Comparison of ENCODE assay signal across 1 cellular context in genomic region chr5:1792842-1793266, GRCh38.
TF ChIP-seq lines count a peak whose summit lies in the region.

No MANE protein-coding gene starts in this region.

TF ChIP-seq in WTC11, 78 proteins besides CTCF, POLR2A, EP300 and RAD21 (continued from another document):
- TF ChIP-seq STAT6 (CRISPR knock-in tag; conservative IDR thresholded peaks at IDR 0.05; ENCODE audit: low read depth) (no peak), NR3C1 (CRISPR knock-in tag; conservative IDR thresholded peaks at IDR 0.05; ENCODE audit: low read depth) (no peak), RORB (CRISPR knock-in tag; IDR thresholded peaks at IDR 0.05) (no peak), CDX4 (CRISPR knock-in tag; IDR thresholded peaks at IDR 0.05; ENCODE audit: borderline replicate concordance) (no peak), ZNF532 (CRISPR knock-in tag; IDR thresholded peaks at IDR 0.05; ENCODE audit: borderline replicate concordance) (no peak), HMGA2 (CRISPR knock-in tag; IDR thresholded peaks at IDR 0.05) (no peak), FOXJ3 (CRISPR knock-in tag; IDR thresholded peaks at IDR 0.05; ENCODE audit: borderline replicate concordance) (no peak), GABPB1 (CRISPR knock-in tag; IDR thresholded peaks at IDR 0.05) (no peak), ATF2 (CRISPR knock-in tag; IDR thresholded peaks at IDR 0.05; ENCODE audit: borderline replicate concordance, low read depth) (no peak), ZNF263 (CRISPR knock-in tag; IDR thresholded peaks at IDR 0.05; ENCODE audit: low read depth) (no peak), GRHL2 (CRISPR knock-in tag; IDR thresholded peaks at IDR 0.05; ENCODE audit: insufficient replicate concordance, severe bottlenecking) (no peak), FOXK1 (CRISPR knock-in tag; IDR thresholded peaks at IDR 0.05) (no peak), ZNF138 (CRISPR knock-in tag; conservative IDR thresholded peaks at IDR 0.05) (no peak)
